In the genomic region with DNA sequence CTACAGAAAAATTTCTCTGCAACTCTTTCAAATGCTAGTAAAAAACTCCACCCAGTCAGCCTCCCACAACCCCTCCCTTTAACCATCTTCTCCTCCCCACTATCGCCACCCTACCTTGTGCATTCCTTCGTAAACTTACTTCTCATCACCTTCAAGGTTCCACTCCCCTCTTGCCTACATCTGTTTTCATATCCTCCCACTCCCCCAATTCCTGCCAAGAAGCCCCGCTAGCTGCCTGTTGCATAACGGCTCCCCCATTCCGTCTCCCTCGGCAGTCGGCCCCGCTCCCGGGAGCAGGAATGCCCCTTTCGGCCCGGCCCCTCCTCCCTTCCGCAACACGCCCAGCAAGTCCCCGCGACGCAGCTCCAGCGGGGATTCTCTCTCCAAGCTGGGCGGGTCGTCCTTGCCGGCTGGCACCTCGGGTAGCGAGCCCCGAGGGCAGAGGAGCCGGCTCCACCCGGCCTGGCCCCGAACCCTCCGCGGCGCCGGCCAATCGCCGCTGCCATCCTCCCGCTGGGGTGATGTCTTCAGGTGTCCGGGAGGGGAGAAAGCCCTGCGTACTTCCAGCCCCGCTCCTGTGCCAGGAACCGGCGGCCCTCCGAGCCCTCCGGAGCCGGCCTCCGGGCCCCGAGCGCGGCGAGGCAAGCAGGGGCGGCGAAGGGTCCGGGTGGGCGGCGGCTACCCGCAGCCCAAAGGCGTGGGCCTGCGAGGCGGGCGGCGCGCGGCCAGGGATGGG, we compare ENCODE assay signal across 8 cellular contexts. TPM values are rescaled to one million over a fixed set of nuclear protein-coding genes. Genes with fewer than 3 reads are reported as not detected.
DNase-seq lines count a peak whose midpoint lies in the region; ATAC-seq lines count a peak whose summit lies in the region.

No MANE protein-coding gene starts in this region.

- H3K27me3 ChIP-seq in neuronal stem cell (ENCODE audit: control insufficient read depth in 3 of 3, insufficient read depth in 3 of 3, low read depth in 1 of 3, low read length in 3 of 3) (peaks cover 0 to 10% (median 5%) of the 10 kb centered on the region in 3 experiments), thymus (ENCODE audit: control insufficient read depth, insufficient read depth) (peaks cover 4% of the 10 kb centered on the region)

- H2BK15ac ChIP-seq in neuronal stem cell (ENCODE audit: low read length), result peak overlapping the region; percentile 49

- peak overlapping the region; percentile 89 for H3K23ac ChIP-seq in neuronal stem cell (ENCODE audit: low read depth, low read length, poor library complexity)

- no peak overlapping the region for H2BK120ac ChIP-seq in neuronal stem cell (ENCODE audit: low read depth, low read length)

- peak overlapping the region; percentile 98 for H3K18ac ChIP-seq in neuronal stem cell (ENCODE audit: low read length)

- no peaks in the 10 kb centered on the region for H3K9me3 ChIP-seq in neuronal stem cell (replicated peaks in 1 of 2; ENCODE audit: control insufficient read depth in 2 of 2, insufficient read depth in 1 of 2, low read depth in 1 of 2, low read length in 2 of 2)
- no peaks in the 10 kb centered on the region for H3K9me3 ChIP-seq in thymus (ENCODE audit: control insufficient read depth)

- peak overlapping the region; percentile 66 for H2BK5ac ChIP-seq in neuronal stem cell (ENCODE audit: low read length)

- H3K9ac ChIP-seq in neuronal stem cell (ENCODE audit: low read depth, low read length, poor library complexity), result peak overlapping the region; percentile 95

- H3K4me1 ChIP-seq in neuronal stem cell (ENCODE audit: control insufficient read depth in 2 of 2, insufficient read depth in 1 of 2, low read depth in 1 of 2, low read length in 2 of 2) (peaks cover 0 to 3% of the 10 kb centered on the region in 2 donors), thymus (ENCODE audit: control insufficient read depth, insufficient read depth, low read length) (peaks cover 3% of the 10 kb centered on the region)

- WGBS in neuronal stem cell (ENCODE audit: extremely low coverage in 2 of 2, insufficient read length in 2 of 2, insufficient replicate concordance in 1 of 2), 2 donors, result no CpG with 5 or more reads among the region's 59 CpGs
- under 1% methylated on average over 59 of the region's 59 CpGs for WGBS in thymus

- H2AFZ ChIP-seq in neuronal stem cell (ENCODE audit: low read length), result peak overlapping the region; percentile 94

- no peak overlapping the region for H3K4ac ChIP-seq in neuronal stem cell (ENCODE audit: low read length)

- peak overlapping the region; percentile 85 for H3K27ac ChIP-seq in neuronal stem cell (replicated peaks; ENCODE audit: low read length)
- peak overlapping the region; percentile 83 for H3K27ac ChIP-seq in thymus (ENCODE audit: low read depth)

- H3K36me3 ChIP-seq in neuronal stem cell (replicated peaks in 1 of 2; ENCODE audit: control insufficient read depth in 2 of 2, insufficient read depth in 2 of 2, low read length in 2 of 2), result peaks cover 0 to 16% of the 10 kb centered on the region in 2 donors
- H3K36me3 ChIP-seq in thymus (ENCODE audit: control insufficient read depth, insufficient read depth), result no peaks in the 10 kb centered on the region

- peak overlapping the region; percentile 65 to 97 for H3K4me3 ChIP-seq in neuronal stem cell (ENCODE audit: low read length in 2 of 2)
- H3K4me3 ChIP-seq in thymus (ENCODE audit: low read length), result peak overlapping the region; percentile 82

- peak overlapping the region; percentile 63 for H2AK5ac ChIP-seq in neuronal stem cell (ENCODE audit: low read depth, low read length)

- DNase-seq in DMS114 treated with DMSO at 0.1 percent for 48 hours (lab: John Stamatoyannopoulos, UW; ENCODE audit: unreplicated experiment) (peak; percentile 51), HS-5 (ENCODE audit: low read depth) (peak; percentile 41), SHP77 treated with DMSO at 0.1 percent for 48 hours (lab: John Stamatoyannopoulos, UW) (peak; percentile 39), foreskin melanocyte (peak; percentile 57), neuronal stem cell (ENCODE audit: low spot score) (peak; percentile 78)
- DNase-seq in activated naive CD4-positive, alpha-beta T cell treated with Interleukin-2 at 50 U/mL for 16 hours, result peak; percentile 66

- H2BK12ac ChIP-seq in neuronal stem cell (ENCODE audit: low read length), result peak overlapping the region; percentile 10

- no peaks in the 10 kb centered on the region for H3K79me1 ChIP-seq in neuronal stem cell (ENCODE audit: low read depth, low read length)

- H4K8ac ChIP-seq in neuronal stem cell (ENCODE audit: low read depth, low read length), result no peak overlapping the region

- H3K4me2 ChIP-seq in neuronal stem cell (ENCODE audit: insufficient read depth, low read length, poor library complexity, severe bottlenecking), result peak overlapping the region; percentile 66

- H3K14ac ChIP-seq in neuronal stem cell (ENCODE audit: low read length), result peak overlapping the region; percentile 94

- no peak overlapping the region for H4K91ac ChIP-seq in neuronal stem cell (ENCODE audit: low read depth, low read length, poor library complexity)

- ATAC-seq in GM21367 (IDR thresholded peaks at IDR 0.05; ENCODE audit: unreplicated experiment), result peak; percentile 28

RNA-seq across cellular contexts. Expression of a gene that starts 1.5 kb away (rescaled TPM):
- polyA plus RNA-seq in neuronal stem cell (2013, experiment 1 of 2), result 4.9 TPM
- 5.8 TPM for polyA plus RNA-seq in neuronal stem cell (2013, experiment 2 of 2)
- polyA plus RNA-seq in thymus, result 1.8 TPM

Comparison
In these comparisons a context has a peak if more than half of its experiments do, and no peak if none do; other contexts are left out.
1. Peak in every context shown above with its lines: DNase-seq, ATAC-seq, H3K4me3 ChIP-seq and H3K27ac ChIP-seq.